In the genomic region with DNA sequence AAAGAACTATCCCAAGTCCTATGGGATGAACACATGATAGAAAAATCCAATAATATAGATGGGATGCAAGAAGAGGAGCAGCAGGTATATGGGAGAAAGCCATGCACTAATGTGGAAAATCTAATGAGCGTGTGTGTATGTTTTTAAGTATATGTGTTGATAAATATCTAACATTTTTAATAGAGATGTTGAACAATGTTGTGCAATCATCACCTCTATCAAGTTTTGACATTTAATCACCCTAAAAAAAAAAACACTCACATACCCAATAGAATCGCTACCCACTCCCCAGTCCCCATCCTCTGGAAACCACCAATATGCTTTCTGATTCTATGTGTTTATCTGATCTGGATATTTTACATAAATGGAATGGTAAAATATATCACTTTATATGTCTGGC, we compare ENCODE assay signal across 25 cellular contexts.
"Had no signal": no experiment of that assay in that cellular context is flagged by ENCODE, and none has a peak within 500 bp of the region (broad histone marks: within the 10 kb centered on the region; RNA-seq: fewer than 3 reads in every experiment).

No MANE protein-coding gene starts in this region.

- FAIRE-seq: endothelial cell of umbilical vein had no signal

- H3K27me3 ChIP-seq: colonic mucosa, dorsolateral prefrontal cortex, esophagus muscularis mucosa, esophagus squamous epithelium, foreskin keratinocyte, gastrocnemius medialis, gastroesophageal sphincter, heart left ventricle, heart right ventricle had no signal

- ATAC-seq: effector memory CD8-positive, alpha-beta T cell; esophagus mucosa; foreskin keratinocyte; gastrocnemius medialis; gastroesophageal sphincter; heart left ventricle; heart right ventricle had no signal

- H3K27ac ChIP-seq: colonic mucosa, coronary artery, dorsolateral prefrontal cortex, epithelial cell of prostate, esophagus muscularis mucosa, esophagus squamous epithelium, foreskin keratinocyte, gastrocnemius medialis, gastroesophageal sphincter, heart left ventricle, heart right ventricle had no signal

- H3K4me3 ChIP-seq: colonic mucosa, coronary artery, dorsolateral prefrontal cortex, esophagus muscularis mucosa, esophagus squamous epithelium, gastrocnemius medialis, gastroesophageal sphincter, heart left ventricle, heart right ventricle had no signal

- DNase-seq: colonic mucosa; cortex of kidney; dermis blood vessel endothelial cell; dorsolateral prefrontal cortex; effector CD4-positive, alpha-beta T cell; effector CD8-positive, alpha-beta T cell; effector memory CD4-positive, alpha-beta T cell; effector memory CD8-positive, alpha-beta T cell; endodermal cell; erythroblast; esophagus squamous epithelium; foreskin fibroblast; foreskin keratinocyte; foreskin melanocyte; gastrocnemius medialis; glutamatergic neuron; head of caudate nucleus; heart left ventricle; heart right ventricle had no signal

- H3K9me3 ChIP-seq: colonic mucosa, esophagus muscularis mucosa, esophagus squamous epithelium, gastrocnemius medialis, gastroesophageal sphincter, heart left ventricle, heart right ventricle had no signal

- H3K4me1 ChIP-seq: colonic mucosa, esophagus squamous epithelium, foreskin keratinocyte, gastrocnemius medialis, gastroesophageal sphincter, heart left ventricle, heart right ventricle had no signal

- H3K36me3 ChIP-seq: colonic mucosa, esophagus muscularis mucosa, esophagus squamous epithelium, gastrocnemius medialis, gastroesophageal sphincter, heart left ventricle, heart right ventricle had no signal
